Comparison of ENCODE assay signal across 18 cellular contexts in the genomic region with DNA sequence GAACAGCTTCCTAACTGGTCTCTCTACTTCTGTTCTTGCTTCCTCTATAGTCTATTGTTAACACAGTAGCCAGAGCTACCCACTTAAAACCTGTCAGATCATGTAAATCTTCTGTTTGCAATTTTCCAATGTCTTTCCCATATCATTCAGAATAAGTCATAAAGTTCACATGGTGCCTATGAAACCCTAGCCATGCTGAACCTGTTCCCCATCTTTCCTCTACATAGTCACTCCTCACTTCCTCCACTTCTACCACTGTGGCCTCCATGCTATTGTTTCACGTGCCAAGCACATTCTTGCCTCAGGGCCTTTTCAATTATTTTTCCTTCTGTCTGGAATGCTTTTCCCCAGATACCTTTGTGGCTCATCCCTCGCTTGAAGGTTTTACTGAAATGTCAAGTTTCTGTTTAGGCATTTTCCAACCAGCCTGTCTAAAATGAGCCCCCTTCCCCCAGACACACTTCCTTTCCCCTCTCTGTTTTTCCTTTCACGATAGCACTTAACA.
"Had no signal": no experiment of that assay in that cellular context is flagged by ENCODE, and none has a peak within 500 bp of the region (broad histone marks: within the 10 kb centered on the region; RNA-seq: fewer than 3 reads in every experiment).

No MANE protein-coding gene starts in this region.

- H3K27ac ChIP-seq: esophagus squamous epithelium, hepatocyte, neutrophil, psoas muscle, right lobe of liver, tibial artery, upper lobe of right lung, vagina had no signal

- H3K4me1 ChIP-seq: psoas muscle, right lobe of liver, upper lobe of right lung, vagina had no signal

- DNase-seq: effector memory CD8-positive, alpha-beta T cell; esophagus squamous epithelium; foreskin fibroblast; head of caudate nucleus; kidney glomerular epithelial cell; naive thymus-derived CD4-positive, alpha-beta T cell; nephron progenitor cell; psoas muscle; retina; right lobe of liver; stimulated activated CD4-positive, alpha-beta T cell treated with anti-CD3 and anti-CD28 coated beads, Interleukin-4, amount 100 ng/mL, for 24 hours; tibial artery; upper lobe of right lung had no signal

- H3K9me3 Mint-ChIP-seq: effector memory CD8-positive, alpha-beta T cell had no signal

- H3K36me3 ChIP-seq: esophagus squamous epithelium, neutrophil, right lobe of liver, tibial artery, upper lobe of right lung, vagina had no signal

- H3K27ac Mint-ChIP-seq: effector memory CD8-positive, alpha-beta T cell; naive thymus-derived CD4-positive, alpha-beta T cell; nephron progenitor cell; stimulated activated memory B cell treated with anti-CD40 and anti-IgM and Interleukin-4, amounts not matched to agents 10 μg/mL and 1 μg/mL and 100 μg/mL, for 72 hours; stimulated activated naive CD8-positive, alpha-beta T cell treated with anti-CD3 and anti-CD28 coated beads, Interleukin-15, Interleukin-2, amounts not matched to agents 100 ng/mL and 50 ng/mL, for 24 hours had no signal

- H3K9me3 ChIP-seq: esophagus squamous epithelium, neutrophil, psoas muscle, right lobe of liver, tibial artery, upper lobe of right lung, vagina had no signal

- H3K27me3 Mint-ChIP-seq: effector memory CD8-positive, alpha-beta T cell; naive thymus-derived CD4-positive, alpha-beta T cell; stimulated activated memory B cell treated with anti-CD40 and anti-IgM and Interleukin-4, amounts not matched to agents 10 μg/mL and 1 μg/mL and 100 μg/mL, for 72 hours; stimulated activated naive CD8-positive, alpha-beta T cell treated with anti-CD3 and anti-CD28 coated beads, Interleukin-15, Interleukin-2, amounts not matched to agents 100 ng/mL and 50 ng/mL, for 24 hours had no signal

- ATAC-seq: effector memory CD8-positive, alpha-beta T cell; naive thymus-derived CD4-positive, alpha-beta T cell; psoas muscle; right lobe of liver; stimulated activated memory B cell treated with anti-CD40 and anti-IgM and Interleukin-4, amounts not matched to agents 10 μg/mL and 1 μg/mL and 100 μg/mL, for 72 hours; upper lobe of right lung had no signal

- H2AFZ ChIP-seq: hepatocyte had no signal

- H3K4me2 ChIP-seq: hepatocyte had no signal

- H3K4me3 ChIP-seq: esophagus squamous epithelium, hepatocyte, psoas muscle, right lobe of liver, tibial artery, upper lobe of right lung, vagina had no signal

- H3K4me3 Mint-ChIP-seq: effector memory CD8-positive, alpha-beta T cell; naive thymus-derived CD4-positive, alpha-beta T cell; nephron progenitor cell; stimulated activated memory B cell treated with anti-CD40 and anti-IgM and Interleukin-4, amounts not matched to agents 10 μg/mL and 1 μg/mL and 100 μg/mL, for 72 hours; stimulated activated naive CD8-positive, alpha-beta T cell treated with anti-CD3 and anti-CD28 coated beads, Interleukin-15, Interleukin-2, amounts not matched to agents 100 ng/mL and 50 ng/mL, for 24 hours had no signal

- H3K79me2 ChIP-seq: hepatocyte had no signal

- H3K36me3 Mint-ChIP-seq: stimulated activated memory B cell treated with anti-CD40 and anti-IgM and Interleukin-4, amounts not matched to agents 10 μg/mL and 1 μg/mL and 100 μg/mL, for 72 hours had no signal

- H3K27me3 ChIP-seq: esophagus squamous epithelium, hepatocyte, neutrophil, right lobe of liver, tibial artery, upper lobe of right lung, vagina had no signal
